Comparison of ENCODE assay signal across 8 cellular contexts in the genomic region with DNA sequence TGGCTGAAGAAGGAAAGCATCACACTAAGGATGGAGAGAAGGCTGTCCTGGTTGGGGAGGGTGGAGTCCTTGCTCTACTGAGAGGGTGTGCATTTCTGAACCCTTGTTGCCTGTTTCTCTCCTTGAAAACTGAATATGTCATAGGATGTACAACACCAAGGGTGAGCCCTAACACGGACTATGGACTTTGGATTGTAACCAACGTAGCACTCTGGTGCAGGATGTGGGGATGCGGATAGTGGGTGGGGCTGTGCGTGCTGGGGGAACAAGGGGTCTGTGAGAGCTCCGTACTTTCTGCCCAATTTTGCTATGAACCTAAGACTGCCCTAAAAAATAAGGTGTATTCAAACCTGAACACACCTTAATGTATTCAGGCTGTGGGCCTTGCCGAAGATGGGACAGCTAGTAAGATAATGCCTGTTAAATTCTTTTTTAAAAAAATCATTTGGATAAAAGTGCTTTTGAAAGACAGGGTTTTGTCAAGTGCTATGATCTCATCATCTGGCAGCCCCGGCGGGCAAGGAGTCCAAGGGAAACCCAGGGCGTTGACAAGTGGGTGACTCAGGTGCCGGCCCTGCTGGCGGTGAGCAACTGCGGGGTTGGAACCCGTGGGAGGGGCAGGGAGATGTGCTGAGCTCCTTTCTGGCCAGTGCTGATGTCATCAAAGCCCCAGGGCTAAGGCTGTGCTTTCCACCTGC. TPM values are rescaled to one million over a fixed set of nuclear protein-coding genes. Genes with fewer than 3 reads are reported as not detected.
DNase-seq lines count a peak whose midpoint lies in the region; TF ChIP-seq lines count a peak whose summit lies in the region.

No MANE protein-coding gene starts in this region.

- no peak for TF ChIP-seq CTCF in GM10248 (IDR thresholded peaks at IDR 0.05; ENCODE audit: control extremely low read depth, extremely low read depth, low read depth, missing control alignments)

- CTCF ChIA-PET in GM10248 (lab: Yijun Ruan, JAX) = no interaction called here

- POLR2A ChIA-PET in GM10248 (lab: Yijun Ruan, JAX) = no interaction called here

- DNase-seq in COLO668 (lab: John Stamatoyannopoulos, UW; ENCODE audit: unreplicated experiment) (peak; percentile 96), MV-4-11 (lab: John Stamatoyannopoulos, UW) (peak; percentile 47), dedifferentiated amniotic fluid mesenchymal stem cell (ENCODE audit: extremely low spot score) (peak; percentile 65), myocyte (ENCODE audit: low read depth) (peak; percentile 0), OCI-M2 (lab: John Stamatoyannopoulos, UW; ENCODE audit: unreplicated experiment) (no peak), anterior cingulate cortex (lab: John Stamatoyannopoulos, UW) (no peak), GM10248 (ENCODE audit: extremely low spot score) (no peak), cerebellum (ENCODE audit: low spot score) (no peak)

RNA-seq across cellular contexts. Expression of a gene that starts 54.0 kb away (rescaled TPM):
- total RNA-seq in myocyte (0.08 TPM in 1 of 2 replicates, not detected in the other), cerebellum (0.54 TPM)
- not detected for polyA plus RNA-seq in myocyte (2012)

Comparison
In these comparisons a context has a peak if more than half of its experiments do, and no peak if none do; other contexts are left out.
1. DNase-seq: peak in COLO668 (single experiment), MV-4-11 (single experiment), dedifferentiated amniotic fluid mesenchymal stem cell (single experiment) and myocyte (single experiment); none in OCI-M2 (single experiment), anterior cingulate cortex (0 of 58), GM10248 (single experiment) and cerebellum (single experiment).